In the genomic region with DNA sequence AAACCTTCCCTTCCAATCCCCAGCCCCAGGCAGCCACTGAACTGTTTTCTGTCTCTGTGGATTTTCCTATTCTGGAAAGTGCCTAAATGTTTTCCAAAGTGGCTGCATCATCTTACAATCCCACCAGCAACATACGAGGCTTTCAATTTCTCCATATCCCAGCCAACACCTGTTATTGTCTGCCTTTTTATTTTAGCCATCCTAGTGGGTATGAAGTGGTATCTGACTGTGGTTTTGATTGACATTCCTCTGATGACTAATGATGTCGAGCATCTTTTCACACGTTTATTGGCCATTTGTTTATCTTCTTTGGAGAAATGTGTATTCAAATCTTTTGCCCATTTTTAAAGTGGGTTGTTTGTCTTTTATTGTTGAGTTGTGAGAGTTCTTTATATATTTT, we compare ENCODE assay signal across 8 cellular contexts.
"Had no signal": no experiment of that assay in that cellular context is flagged by ENCODE, and none has a peak within 500 bp of the region (broad histone marks: within the 10 kb centered on the region; RNA-seq: fewer than 3 reads in every experiment).

No MANE protein-coding gene starts in this region.

- FAIRE-seq: H1, H54 had no signal

- H3K9ac ChIP-seq: GM23248, KMS-11 had no signal

- H3K27ac ChIP-seq: GM23248, KMS-11 had no signal

- H3K4me2 ChIP-seq: KMS-11 had no signal

- H2AFZ ChIP-seq: GM23248 had no signal

- H3K4me3 ChIP-seq: GM23248 had no signal

- DNase-seq: GM23248, H9, HCEC 1CT, IMR-90, Karpas-422 had no signal
